In genomic region chr9:116447914-116448313, GRCh38 we compare ENCODE assay signal across 20 cellular contexts.
"Had no signal": no experiment of that assay in that cellular context is flagged by ENCODE, and none has a peak within 500 bp of the region (broad histone marks: within the 10 kb centered on the region; RNA-seq: fewer than 3 reads in every experiment).

No MANE protein-coding gene starts in this region.

- DNase-seq: activated CD4-positive, alpha-beta T cell treated with anti-CD3 and anti-CD28 coated beads for 48 hours; activated CD8-positive, alpha-beta T cell treated with anti-CD3 and anti-CD28 coated beads for 36 hours; activated naive CD4-positive, alpha-beta T cell; activated naive CD8-positive, alpha-beta T cell treated with anti-CD3 and anti-CD28 coated beads for 36 hours; activated T-cell treated with anti-CD3 and anti-CD28 coated beads, Interleukin-2, amount 50 U/mL, for 1 hour; amniotic stem cell; hippocampal formation; islet precursor cell; mammary epithelial cell; mucosa of descending colon; naive B cell; pancreas; stimulated activated CD4-positive, alpha-beta T cell treated with anti-CD3 and anti-CD28 coated beads, Interleukin-4, amount 100 ng/mL, for 24 hours; stimulated activated naive B cell treated with anti-CD40 and anti-IgM and Interleukin-4, amounts not matched to agents 10 μg/mL and 1 μg/mL and 100 μg/mL, for 72 hours had no signal

- H3K27me3 ChIP-seq: pancreas had no signal

- H3K36me3 ChIP-seq: pancreas, thoracic aorta had no signal

- ATAC-seq: activated CD8-positive, alpha-beta T cell treated with anti-CD3 and anti-CD28 coated beads for 36 hours; activated T-helper 17 cell treated with anti-CD3 and anti-CD28 coated beads, Interleukin-2, amount 50 U/mL, for 72 hours; left lobe of liver; mucosa of descending colon; pancreas; sciatic nerve; stimulated activated naive B cell treated with anti-CD40 and anti-IgM and Interleukin-4, amounts not matched to agents 10 μg/mL and 1 μg/mL and 100 μg/mL, for 72 hours; WTC11 had no signal

- H3K9me3 ChIP-seq: mucosa of descending colon, pancreas, thoracic aorta had no signal

- H3K4me1 ChIP-seq: pancreas had no signal

- H3K27ac ChIP-seq: pancreas, SK-N-MC, thoracic aorta had no signal

- H3K4me3 ChIP-seq: mucosa of descending colon, pancreas, SK-N-MC, thoracic aorta had no signal
